7 cellular contexts compared by ENCODE assay signal in genomic region chr7:24794754-24795406, GRCh38. TPM values are rescaled to one million over a fixed set of nuclear protein-coding genes. Genes with fewer than 3 reads are reported as not detected.
DNase-seq lines count a peak whose midpoint lies in the region; ATAC-seq, FAIRE-seq and TF ChIP-seq lines count a peak whose summit lies in the region.
"Not testable (repeated sequence)": the region's sequence is repeated elsewhere in the genome, so short reads cannot be mapped to it uniquely, and the experiment has no call there.

No MANE protein-coding gene starts in this region.

- H3K27ac Mint-ChIP-seq in CD4-positive, CD25-positive, alpha-beta regulatory T cell, result peak overlapping the region in 2 of 3 donors; percentile 52 to 55
- peak overlapping the region; percentile 52 for H3K27ac Mint-ChIP-seq in T-helper 2 cell treated with Interferon-gamma antibody and Interleukin-4, amounts not matched to agents 5 μg/mL and 100 μg/mL, for 36 hours
- peak overlapping the region; percentile 34 for H3K27ac Mint-ChIP-seq in activated CD8-positive, alpha-beta T cell treated with anti-CD3 and anti-CD28 coated beads for 36 hours
- peak overlapping the region; percentile 12 for H3K27ac Mint-ChIP-seq in activated naive CD4-positive, alpha-beta T cell treated with anti-CD3 and anti-CD28 coated beads, Interleukin-2, amount 50 U/mL, for 24 hours

- TF ChIP-seq CTCF in activated CD8-positive, alpha-beta T cell treated with anti-CD3 and anti-CD28 coated beads for 36 hours (IDR thresholded peaks at IDR 0.05); HepG2 (CRISPR knock-in tag; IDR thresholded peaks at IDR 0.05): not testable (repeated sequence)

- H3K4me1 ChIP-seq in CD4-positive, CD25-positive, alpha-beta regulatory T cell (ENCODE audit: control insufficient read depth, insufficient read depth, low read length, poor library complexity, severe bottlenecking), result not testable (repeated sequence)
- peaks cover 23% of the 10 kb centered on the region for H3K4me1 ChIP-seq in HepG2 (ENCODE audit: insufficient read depth, low read length)

- not testable (repeated sequence) for H3K27ac ChIP-seq in CD4-positive, CD25-positive, alpha-beta regulatory T cell (ENCODE audit: insufficient read depth, low read length, poor library complexity, severe bottlenecking)
- peak overlapping the region; percentile 56 for H3K27ac ChIP-seq in HepG2 (ENCODE audit: extremely low read length, insufficient read depth, low read length)

- H3K36me3 Mint-ChIP-seq in CD4-positive, CD25-positive, alpha-beta regulatory T cell, result peaks cover 18% of the 10 kb centered on the region
- H3K36me3 Mint-ChIP-seq in T-helper 2 cell treated with Interferon-gamma antibody and Interleukin-4, amounts not matched to agents 5 μg/mL and 100 μg/mL, for 36 hours (ENCODE audit: low read depth), result peaks cover 40% of the 10 kb centered on the region
- H3K36me3 Mint-ChIP-seq in activated CD8-positive, alpha-beta T cell treated with anti-CD3 and anti-CD28 coated beads for 36 hours (ENCODE audit: low read depth), result not testable (repeated sequence)
- H3K36me3 Mint-ChIP-seq in activated naive CD4-positive, alpha-beta T cell treated with anti-CD3 and anti-CD28 coated beads, Interleukin-2, amount 50 U/mL, for 24 hours, result peaks cover 16% of the 10 kb centered on the region

- H3K79me2 ChIP-seq in HepG2 (ENCODE audit: insufficient read depth, low read length), result not testable (repeated sequence)

- H3K36me3 ChIP-seq in CD4-positive, CD25-positive, alpha-beta regulatory T cell (ENCODE audit: control insufficient read depth, insufficient read depth, low read length); HepG2 (replicated peaks in 1 of 2; ENCODE audit: control insufficient read depth in 1 of 2, insufficient read depth in 2 of 2, low read length in 2 of 2): not testable (repeated sequence)

- not testable (repeated sequence) for TF ChIP-seq POLR2A in HepG2 (IDR thresholded peaks at IDR 0.05; ENCODE audit: insufficient read depth in 1 of 2, low read depth in 2 of 2, low read length in 2 of 2)

- 88% methylated on average over 21 of the region's 22 CpGs for WGBS in HepG2 (ENCODE audit: low lambda C conversion rate)

- H3K9me3 ChIP-seq in CD4-positive, CD25-positive, alpha-beta regulatory T cell (ENCODE audit: control insufficient read depth in 2 of 2, low read length in 2 of 2); HepG2 (ENCODE audit: low read length): not testable (repeated sequence)

- H3K9ac ChIP-seq in HepG2 (ENCODE audit: insufficient read depth, low read depth, low read length), result peak overlapping the region; percentile 52

- H3K4me1 Mint-ChIP-seq in CD4-positive, CD25-positive, alpha-beta regulatory T cell, result peaks cover 11 to 24% (median 17%) of the 10 kb centered on the region in 4 donors
- peaks cover 14% of the 10 kb centered on the region for H3K4me1 Mint-ChIP-seq in T-helper 2 cell treated with Interferon-gamma antibody and Interleukin-4, amounts not matched to agents 5 μg/mL and 100 μg/mL, for 36 hours (ENCODE audit: low read depth)
- H3K4me1 Mint-ChIP-seq in activated CD8-positive, alpha-beta T cell treated with anti-CD3 and anti-CD28 coated beads for 36 hours (ENCODE audit: low read depth), result peaks cover 12% of the 10 kb centered on the region
- H3K4me1 Mint-ChIP-seq in activated naive CD4-positive, alpha-beta T cell treated with anti-CD3 and anti-CD28 coated beads, Interleukin-2, amount 50 U/mL, for 24 hours, result peaks cover 12% of the 10 kb centered on the region

- H3K4me3 ChIP-seq in CD4-positive, CD25-positive, alpha-beta regulatory T cell (ENCODE audit: low read depth, low read length), result not testable (repeated sequence)
- peak overlapping the region; percentile 23 to 65 (median 45); a peak in 5 of 6 replicates for H3K4me3 ChIP-seq in HepG2 (replicated peaks in 1 of 3; ENCODE audit: insufficient read depth in 1 of 3, low read depth in 2 of 3, low read length in 3 of 3)

- peak overlapping the region; percentile 54 for H3K4me2 ChIP-seq in HepG2 (ENCODE audit: low read depth, low read length)

- peak; percentile 64 for FAIRE-seq in GM19239 (lab: Jason Lieb, UNC)
- not testable (repeated sequence) for FAIRE-seq in HepG2 (lab: Jason Lieb, UNC)

- H3K27me3 ChIP-seq in CD4-positive, CD25-positive, alpha-beta regulatory T cell (ENCODE audit: control insufficient read depth, insufficient read depth, low read length); HepG2 (ENCODE audit: control insufficient read depth in 1 of 2, insufficient read depth in 2 of 2, low read length in 2 of 2): not testable (repeated sequence)

- not testable (repeated sequence) for TF ChIP-seq EP300 in HepG2 (IDR thresholded peaks at IDR 0.05; ENCODE audit: low read depth in 2 of 2, low read length in 2 of 2); HepG2 (CRISPR knock-in tag; IDR thresholded peaks at IDR 0.05; ENCODE audit: borderline replicate concordance)

- intact Hi-C loops in activated CD8-positive, alpha-beta T cell treated with anti-CD3 and anti-CD28 coated beads for 36 hours (cut with micrococcal nuclease); HepG2 (cut with micrococcal nuclease; ENCODE audit: unreplicated experiment): not testable (repeated sequence)

- POLR2A ChIA-PET in activated CD8-positive, alpha-beta T cell treated with anti-CD3 and anti-CD28 coated beads for 36 hours (lab: Charles Lee); HepG2 (lab: Yijun Ruan, JAX): not testable (repeated sequence)

- not testable (repeated sequence) for H4K20me1 ChIP-seq in HepG2 (ENCODE audit: insufficient read depth, low read length)

- DNase-seq in CD4-positive, CD25-positive, alpha-beta regulatory T cell; GM19239 (ENCODE audit: insufficient read length, low spot score); T-helper 2 cell treated with Interferon-gamma antibody and Interleukin-4, amounts not matched to agents 5 μg/mL and 100 μg/mL, for 36 hours (ENCODE audit: low spot score); activated CD8-positive, alpha-beta T cell treated with anti-CD3 and anti-CD28 coated beads for 36 hours; HepG2 (ENCODE audit: low spot score): not testable (repeated sequence)
- DNase-seq in NCI-H2227 treated with DMSO at 0.1 percent for 48 hours (lab: John Stamatoyannopoulos, UW), result peak; percentile 58

- not testable (repeated sequence) for H2AFZ ChIP-seq in HepG2 (ENCODE audit: low read length)

- H3K4me3 Mint-ChIP-seq in CD4-positive, CD25-positive, alpha-beta regulatory T cell, result peak overlapping the region in 1 of 4 donors; percentile 11
- not testable (repeated sequence) for H3K4me3 Mint-ChIP-seq in T-helper 2 cell treated with Interferon-gamma antibody and Interleukin-4, amounts not matched to agents 5 μg/mL and 100 μg/mL, for 36 hours; activated CD8-positive, alpha-beta T cell treated with anti-CD3 and anti-CD28 coated beads for 36 hours; activated naive CD4-positive, alpha-beta T cell treated with anti-CD3 and anti-CD28 coated beads, Interleukin-2, amount 50 U/mL, for 24 hours

- H3K9me3 Mint-ChIP-seq in CD4-positive, CD25-positive, alpha-beta regulatory T cell; T-helper 2 cell treated with Interferon-gamma antibody and Interleukin-4, amounts not matched to agents 5 μg/mL and 100 μg/mL, for 36 hours; activated CD8-positive, alpha-beta T cell treated with anti-CD3 and anti-CD28 coated beads for 36 hours; activated naive CD4-positive, alpha-beta T cell treated with anti-CD3 and anti-CD28 coated beads, Interleukin-2, amount 50 U/mL, for 24 hours: not testable (repeated sequence)

- CTCF ChIA-PET in activated CD8-positive, alpha-beta T cell treated with anti-CD3 and anti-CD28 coated beads for 36 hours (lab: Charles Lee), result interaction anchor here (1.5 kb wide), 1 partner anchor 18 kb away, joined by 9 read pairs; no protein-coding TSS in a partner anchor
- CTCF ChIA-PET in HepG2 (lab: Yijun Ruan, JAX; ENCODE audit: low intra/inter-chr PET ratio, low total read pairs), result not testable (repeated sequence)

- in situ Hi-C loops in HepG2 (cut with HindIII; ENCODE audit: extremely low pct_ligation_motif_present, low pct_unique_long_range_greater_than_20kb), result not testable (repeated sequence)

- not testable (repeated sequence) for ATAC-seq in CD4-positive, CD25-positive, alpha-beta regulatory T cell (ENCODE audit: low read depth in 2 of 2); activated CD8-positive, alpha-beta T cell treated with anti-CD3 and anti-CD28 coated beads for 36 hours
- peak; percentile 90 for ATAC-seq in HepG2

- not testable (repeated sequence) for TF ChIP-seq RAD21 in HepG2 (CRISPR knock-in tag; IDR thresholded peaks at IDR 0.05)

- not testable (repeated sequence) for BruUV-seq in HepG2 (replicated peaks; lab: Mats Ljungman, UMichigan)

- H3K27me3 Mint-ChIP-seq in CD4-positive, CD25-positive, alpha-beta regulatory T cell; T-helper 2 cell treated with Interferon-gamma antibody and Interleukin-4, amounts not matched to agents 5 μg/mL and 100 μg/mL, for 36 hours (ENCODE audit: low read depth); activated CD8-positive, alpha-beta T cell treated with anti-CD3 and anti-CD28 coated beads for 36 hours; activated naive CD4-positive, alpha-beta T cell treated with anti-CD3 and anti-CD28 coated beads, Interleukin-2, amount 50 U/mL, for 24 hours: not testable (repeated sequence)

RNA-seq across cellular contexts. Expression of gene GSDME, which starts 37.6 kb away (rescaled TPM):
- total RNA-seq in CD4-positive, CD25-positive, alpha-beta regulatory T cell, result not detected
- under 1 TPM in 3 of 4 donors, not detected in 1; 0.15 to 0.55 (median 0.38) TPM for polyA plus RNA-seq in CD4-positive, CD25-positive, alpha-beta regulatory T cell
- 1 to 10 TPM; 5.2 to 6.1 TPM for total RNA-seq in activated CD8-positive, alpha-beta T cell treated with anti-CD3 and anti-CD28 coated beads for 36 hours
- total RNA-seq in HepG2 (2016; rRNA removed; fragmentation: Illumina TruSeq; extraction: Trizol), result 19.2 and 30.0 TPM in 2 replicates
- total RNA-seq in HepG2 (2016; cell fraction: cytosol; rRNA removed; fragmentation: Illumina TruSeq; extraction: Trizol; ENCODE audit: low read depth), result 3.4 and 5.0 TPM in 2 replicates
- 20.2 and 27.5 TPM in 2 replicates for total RNA-seq in HepG2 (2016; cell fraction: insoluble cytoplasmic fraction; rRNA removed; fragmentation: Illumina TruSeq; extraction: Trizol)
- total RNA-seq in HepG2 (2016; cell fraction: membrane; rRNA removed; fragmentation: Illumina TruSeq; extraction: Trizol), result 8.4 and 9.3 TPM in 2 replicates
- 15.5 and 19.2 TPM in 2 replicates for total RNA-seq in HepG2 (2016; cell fraction: nucleus; rRNA removed; fragmentation: Illumina TruSeq; extraction: Trizol)
- 27.2 and 28.2 TPM in 2 replicates for polyA plus RNA-seq in HepG2 (2011; rRNA removed)
- polyA plus RNA-seq in HepG2 (2011; cell fraction: cytosol; rRNA removed), result 21.7 and 24.2 TPM in 2 replicates
- 56.7 and 59.2 TPM in 2 replicates for polyA plus RNA-seq in HepG2 (2011; cell fraction: nucleus; rRNA removed)
- 16.9 and 17.5 TPM in 2 replicates for polyA plus RNA-seq in HepG2 (2012)
- 2.6 and 3.4 TPM in 2 replicates for polyA plus RNA-seq in HepG2 (2016; cell fraction: cytosol; fragmentation: Illumina TruSeq; extraction: Trizol; ENCODE audit: low read depth)
- 35.8 and 38.3 TPM in 2 replicates for polyA plus RNA-seq in HepG2 (2016; cell fraction: insoluble cytoplasmic fraction; fragmentation: Illumina TruSeq; extraction: Trizol; ENCODE audit: low read depth)
- polyA plus RNA-seq in HepG2 (2016; cell fraction: membrane; fragmentation: Illumina TruSeq; extraction: Trizol; ENCODE audit: low read depth), result 6.0 and 6.2 TPM in 2 replicates
- 30.3 and 31.2 TPM in 2 replicates for polyA plus RNA-seq in HepG2 (2016; cell fraction: nucleus; fragmentation: Illumina TruSeq; extraction: Trizol; ENCODE audit: insufficient read depth, low read depth)
- polyA minus RNA-seq in HepG2 (2011; rRNA and poly(A)+ RNA removed; ENCODE audit: low replicate concordance), result 30.0 and 31.2 TPM in 2 replicates
- polyA minus RNA-seq in HepG2 (2011; cell fraction: cytosol; rRNA and poly(A)+ RNA removed), result 7.8 and 10.8 TPM in 2 replicates
- polyA minus RNA-seq in HepG2 (2011; cell fraction: nucleus; rRNA and poly(A)+ RNA removed), result 47.3 and 58.2 TPM in 2 replicates
